Comparison of ENCODE assay signal across 7 cellular contexts in genomic region chr10:15370212-15370740, GRCh38. TPM values are rescaled to one million over a fixed set of nuclear protein-coding genes. Genes with fewer than 3 reads are reported as not detected.
DNase-seq lines count a peak whose midpoint lies in the region; ATAC-seq and TF ChIP-seq lines count a peak whose summit lies in the region.

No MANE protein-coding gene starts in this region.

- H3F3A ChIP-seq in smooth muscle cell (ENCODE audit: low read depth) = peaks cover 18% of the 10 kb centered on the region

- H3K36me3 ChIP-seq in ascending aorta (no peaks in the 10 kb centered on the region), iPS-15b (ENCODE audit: control insufficient read depth, insufficient read depth, low read length) (no peaks in the 10 kb centered on the region), smooth muscle cell (ENCODE audit: low read depth) (no peaks in the 10 kb centered on the region)

- peaks cover 36% of the 10 kb centered on the region for H4K20me1 ChIP-seq in smooth muscle cell (ENCODE audit: low read depth)

- H2AFZ ChIP-seq in smooth muscle cell (ENCODE audit: low read depth) = peak overlapping the region; percentile 86

- peak overlapping the region; percentile 89 for H3K4me2 ChIP-seq in smooth muscle cell

- intact Hi-C loops in ascending aorta (cut with DNase I) = loop anchor here (2.0 to 5.0 kb wide), 3 partner anchors 107 to 203 kb away; partner anchors contain the start of gene NMT2

- ATAC-seq in GM18909 (IDR thresholded peaks at IDR 0.05; ENCODE audit: poor library complexity, unreplicated experiment) = peak; percentile 27

- H3K4me1 ChIP-seq in ascending aorta = peaks cover 0 to 4% of the 10 kb centered on the region in 2 donors
- H3K4me1 ChIP-seq in iPS-15b (ENCODE audit: control insufficient read depth, insufficient read depth, low read length) = peaks cover under 1% of the 10 kb centered on the region
- H3K4me1 ChIP-seq in smooth muscle cell (ENCODE audit: low read depth) = peaks cover 6% of the 10 kb centered on the region

- WGBS in smooth muscle cell (ENCODE audit: low lambda C conversion rate) = 1% methylated on average over 37 of the region's 45 CpGs

- H3K27ac ChIP-seq in ascending aorta = peak overlapping the region in 1 of 2 donors; percentile 19
- H3K27ac ChIP-seq in smooth muscle cell (ENCODE audit: low read depth) = peak overlapping the region; percentile 71

- TF ChIP-seq CTCF in ascending aorta (IDR thresholded peaks at IDR 0.05) (no peak), smooth muscle cell (IDR thresholded peaks at IDR 0.05; ENCODE audit: borderline replicate concordance, insufficient read depth, poor library complexity, severe bottlenecking) (no peak)

- peaks cover 48% of the 10 kb centered on the region for H3K79me2 ChIP-seq in smooth muscle cell (ENCODE audit: low read depth)

- DNase-seq in M059J (ENCODE audit: low read depth) = peak; percentile 12
- no peak for DNase-seq in ascending aorta (ENCODE audit: low spot score in 2 of 2)
- no peak for DNase-seq in smooth muscle cell (lab: John Stamatoyannopoulos, UW; ENCODE audit: unreplicated experiment)
- no peak for DNase-seq in NCI-H1694 treated with DMSO at 0.1 percent for 48 hours (lab: John Stamatoyannopoulos, UW)
- DNase-seq in COR-L47 (lab: John Stamatoyannopoulos, UW) = no peak

- H3K27me3 ChIP-seq in ascending aorta (no peaks in the 10 kb centered on the region), iPS-15b (ENCODE audit: control insufficient read depth, insufficient read depth, low read length) (peaks cover 16% of the 10 kb centered on the region), smooth muscle cell (ENCODE audit: low read depth) (no peaks in the 10 kb centered on the region)

- H3K4me3 ChIP-seq in ascending aorta (peak overlapping the region; percentile 78 to 79), iPS-15b (ENCODE audit: low read depth, low read length) (peak overlapping the region; percentile 66), smooth muscle cell (peak overlapping the region; percentile 62)

- H3K9me3 ChIP-seq in ascending aorta = no peaks in the 10 kb centered on the region
- H3K9me3 ChIP-seq in iPS-15b (ENCODE audit: control insufficient read depth, insufficient read depth, low read length) = no peaks in the 10 kb centered on the region
- no peaks in the 10 kb centered on the region for H3K9me3 ChIP-seq in smooth muscle cell (replicated peaks; ENCODE audit: low read depth)

- H3K9ac ChIP-seq in iPS-15b (ENCODE audit: low read depth, low read length) = peak overlapping the region; percentile 60
- peak overlapping the region; percentile 80 for H3K9ac ChIP-seq in smooth muscle cell (ENCODE audit: low read depth)

RNA-seq across cellular contexts. Expression of gene FAM171A1, which starts 0.8 kb away (rescaled TPM):
- 9.3 and 10.2 TPM in 2 replicates for total RNA-seq in M059J (2014; rRNA removed; shearing (Covaris generic))
- total RNA-seq in ascending aorta (27.7 TPM), smooth muscle cell (25.5 and 29.9 TPM in 2 replicates)
- 35.6 and 37.2 TPM in 2 replicates for polyA plus RNA-seq in smooth muscle cell
